ENCODE assay signal across 24 cellular contexts in the genomic region with DNA sequence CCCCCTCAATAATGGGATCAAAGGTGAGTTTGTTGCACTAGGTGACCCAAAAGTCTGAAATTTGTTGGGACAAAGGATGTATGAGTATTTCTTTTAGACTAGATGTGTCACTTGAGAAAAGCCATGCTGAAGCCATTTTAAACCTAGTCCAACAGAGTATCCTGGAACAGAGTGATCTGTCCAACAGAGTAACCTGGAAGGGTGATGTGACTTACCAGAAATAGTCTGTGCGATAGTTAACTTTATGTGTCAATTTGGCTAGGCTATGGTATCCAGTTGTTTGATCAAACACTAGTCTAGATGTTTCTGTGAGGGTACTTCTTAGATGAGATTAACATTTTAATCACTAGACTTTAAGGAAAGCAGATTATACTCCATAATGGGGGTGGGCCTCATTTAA.
"Had no signal": no experiment of that assay in that cellular context is flagged by ENCODE, and none has a peak within 500 bp of the region (broad histone marks: within the 10 kb centered on the region; RNA-seq: fewer than 3 reads in every experiment).

No MANE protein-coding gene starts in this region.

- H3K4me2 ChIP-seq: hepatocyte, smooth muscle cell had no signal

- ATAC-seq: left lobe of liver; lower lobe of right lung; naive thymus-derived CD8-positive, alpha-beta T cell; pancreas; right lobe of liver; stimulated activated memory B cell treated with anti-CD40 and anti-IgM and Interleukin-4, amounts not matched to agents 10 μg/mL and 1 μg/mL and 100 μg/mL, for 72 hours; stimulated activated naive CD8-positive, alpha-beta T cell treated with anti-CD3 and anti-CD28 coated beads, Interleukin-15, amount 100 ng/mL, for 72 hours had no signal

- DNase-seq: islet precursor cell; lower lobe of right lung; mammary epithelial cell; naive thymus-derived CD8-positive, alpha-beta T cell; nucleus accumbens; pancreas; posterior cingulate gyrus; retina; right lobe of liver; stimulated activated CD4-positive, alpha-beta T cell treated with anti-CD3 and anti-CD28 coated beads, Interleukin-1b, Interleukin-23, amount 100 ng/mL, for 48 hours; stimulated activated CD4-positive, alpha-beta T cell treated with anti-CD3 and anti-CD28 coated beads, Interleukin-2, amount 100 ng/mL, for 48 hours; stimulated activated CD4-positive, alpha-beta T cell treated with anti-CD3 and anti-CD28 coated beads, Interleukin-4, amount 100 ng/mL, for 4 hours; stimulated activated CD8-positive, alpha-beta memory T cell treated with anti-CD3 and anti-CD28 coated beads, Interleukin-4, amount 100 ng/mL, for 48 hours; stimulated activated naive CD4-positive, alpha-beta T cell treated with Interleukin-2 at 50 U/mL for 16 hours; stimulated activated naive CD8-positive, alpha-beta T cell treated with anti-CD3 and anti-CD28 coated beads, Interleukin-15, amount 100 ng/mL, for 72 hours; substantia nigra; transverse colon; upper lobe of left lung had no signal

- H3K9me3 ChIP-seq: lower lobe of right lung, pancreas, prostate gland, right lobe of liver, transverse colon, upper lobe of left lung, vagina had no signal

- H3K79me2 ChIP-seq: hepatocyte had no signal

- H3K36me3 ChIP-seq: lower lobe of right lung, pancreas, prostate gland, right lobe of liver, transverse colon, upper lobe of left lung, vagina had no signal

- H2AFZ ChIP-seq: hepatocyte had no signal

- H3K27me3 ChIP-seq: hepatocyte, pancreas, right lobe of liver, transverse colon, upper lobe of left lung, vagina had no signal

- H3K27ac ChIP-seq: hepatocyte, lower lobe of right lung, pancreas, prostate gland, right lobe of liver, transverse colon, upper lobe of left lung, vagina had no signal

- H3K4me1 ChIP-seq: lower lobe of right lung, pancreas, prostate gland, right lobe of liver, upper lobe of left lung, vagina had no signal

- H3K4me3 ChIP-seq: hepatocyte, lower lobe of right lung, pancreas, prostate gland, right lobe of liver, smooth muscle cell, transverse colon, upper lobe of left lung, vagina had no signal
